Comparison of ENCODE assay signal across 33 cellular contexts in the genomic region with DNA sequence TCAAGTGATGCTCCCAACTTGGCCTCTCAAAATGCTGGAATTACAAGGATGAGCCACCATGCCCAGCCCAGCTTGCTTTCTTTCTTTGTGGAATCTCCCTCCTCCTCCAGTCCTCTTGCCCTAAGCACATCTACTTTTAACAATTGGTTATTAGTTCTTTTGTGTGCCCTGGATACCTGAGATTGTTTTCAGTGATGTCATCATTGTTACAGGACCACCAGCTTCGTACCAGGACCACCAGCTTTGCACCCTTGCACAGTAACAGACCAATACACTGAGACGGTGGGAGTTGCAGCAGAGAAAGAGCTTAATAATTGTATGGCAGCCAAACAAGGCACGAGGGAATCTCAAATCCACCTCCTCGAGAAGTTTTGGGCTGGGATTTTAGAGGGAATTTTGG.
DNase-seq lines count a peak whose midpoint lies in the region; ATAC-seq, FAIRE-seq and TF ChIP-seq lines count a peak whose summit lies in the region.
"Had no signal": no experiment of that assay in that cellular context is flagged by ENCODE, and none has a peak within 500 bp of the region (broad histone marks: within the 10 kb centered on the region; RNA-seq: fewer than 3 reads in every experiment).

No MANE protein-coding gene starts in this region.

- H2AFZ ChIP-seq in HepG2 (ENCODE audit: low read length), result no peak overlapping the region
- no peak overlapping the region for H2AFZ ChIP-seq in K562 (ENCODE audit: low read depth, low read length)

- H3K4me2 ChIP-seq in HepG2 (ENCODE audit: low read depth, low read length) (no peak overlapping the region), K562 (ENCODE audit: insufficient read depth, low read length) (no peak overlapping the region)
- H3K4me2 ChIP-seq: A549; BLaER1; BLaER1 treated with 17β-estradiol and CSF1 and Interleukin-3, amounts not matched to agents 10 nM and 100 nM had no signal

- POLR2A ChIA-PET in HepG2 (lab: Yijun Ruan, JAX) (no interaction called here), HEK293 (lab: Yijun Ruan, JAX) (no interaction called here), K562 (lab: Yijun Ruan, JAX) (interaction anchor here (1.1 kb wide), 1 partner anchor 14 kb away, joined by 3 read pairs; no protein-coding TSS in a partner anchor)

- no TSS peak for BruUV-seq in HepG2 (replicated peaks; lab: Mats Ljungman, UMichigan)
- no TSS peak for BruUV-seq in K562 (replicated peaks; lab: Mats Ljungman, UMichigan)

- in situ Hi-C loops in HepG2 (cut with HindIII; ENCODE audit: extremely low pct_ligation_motif_present, low pct_unique_long_range_greater_than_20kb) (no loop called here), K562 (cut with MboI) (no loop called here)

- ATAC-seq in HepG2, result no peak
- ATAC-seq in right lobe of liver, result no peak
- ATAC-seq in K562, result no peak
- ATAC-seq: A549; CD8-positive, alpha-beta T cell had no signal

- H3K4me3 ChIP-seq in HepG2 (replicated peaks in 1 of 3; ENCODE audit: insufficient read depth in 1 of 3, low read depth in 2 of 3, low read length in 3 of 3) (no peak overlapping the region), right lobe of liver (no peak overlapping the region), HEK293 (ENCODE audit: low read depth, low read length) (no peak overlapping the region), K562 (no peak overlapping the region)
- H3K4me3 ChIP-seq: A549; BLaER1; BLaER1 treated with 17β-estradiol and CSF1 and Interleukin-3, amounts not matched to agents 10 nM and 100 nM had no signal

- H3K9me1 ChIP-seq in K562 (ENCODE audit: control insufficient read depth, insufficient read depth, low read length), result peaks cover 3% of the 10 kb centered on the region

- H3K27me3 ChIP-seq in HepG2 (ENCODE audit: control insufficient read depth in 1 of 2, insufficient read depth in 2 of 2, low read length in 2 of 2) (peaks cover 0 to 7% of the 10 kb centered on the region in 2 experiments; a peak in 2 of 5 replicates), right lobe of liver (no peaks in the 10 kb centered on the region), K562 (ENCODE audit: control insufficient read depth in 2 of 2, insufficient read depth in 2 of 2, low read length in 2 of 2) (peaks cover 8 to 26% of the 10 kb centered on the region in 2 experiments; a peak in 4 of 5 replicates)
- H3K27me3 ChIP-seq: BE2C; BLaER1; BLaER1 treated with 17β-estradiol and CSF1 and Interleukin-3, amounts not matched to agents 10 nM and 100 nM had no signal

- TF ChIP-seq POLR2A in HepG2 (IDR thresholded peaks at IDR 0.05; ENCODE audit: insufficient read depth in 1 of 2, low read depth in 2 of 2, low read length in 2 of 2) (no peak), right lobe of liver (IDR thresholded peaks at IDR 0.05) (no peak), K562 (conservative IDR thresholded peaks at IDR 0.05) (no peak)

- H3K9ac ChIP-seq in HepG2 (ENCODE audit: insufficient read depth, low read depth, low read length), result no peak overlapping the region
- H3K9ac ChIP-seq in K562 (ENCODE audit: insufficient read depth in 1 of 2, low read depth in 2 of 2, low read length in 2 of 2), result no peak overlapping the region
- H3K9ac ChIP-seq: BLaER1; BLaER1 treated with 17β-estradiol and CSF1 and Interleukin-3, amounts not matched to agents 10 nM and 100 nM had no signal

- H3K79me2 ChIP-seq in HepG2 (ENCODE audit: insufficient read depth, low read length) (no peaks in the 10 kb centered on the region), K562 (ENCODE audit: control insufficient read depth, insufficient read depth, low read length) (no peaks in the 10 kb centered on the region)

- H3K27ac ChIP-seq in HepG2 (ENCODE audit: extremely low read length, insufficient read depth, low read length) (no peak overlapping the region), right lobe of liver (no peak overlapping the region), HEK293 (ENCODE audit: extremely low read depth, low read depth, low read length) (no peak overlapping the region), K562 (ENCODE audit: extremely low read depth, low read depth, low read length) (no peak overlapping the region)
- H3K27ac ChIP-seq: 22Rv1; A549; BLaER1; BLaER1 treated with 17β-estradiol and CSF1 and Interleukin-3, amounts not matched to agents 10 nM and 100 nM; C4-2B had no signal

- FAIRE-seq in HepG2 (lab: Jason Lieb, UNC), result no peak
- no peak for FAIRE-seq in K562 (lab: Jason Lieb, UNC)
- FAIRE-seq: A204.1, A549, D721Med had no signal

- TF ChIP-seq RAD21 in HepG2 (CRISPR knock-in tag; IDR thresholded peaks at IDR 0.05) (no peak), K562 (CRISPR knock-in tag; conservative IDR thresholded peaks at IDR 0.05 in 1 of 2, IDR thresholded peaks at IDR 0.05 in 1 of 2) (no peak)

- DNase-seq in HepG2 (ENCODE audit: low spot score), result no peak
- no peak for DNase-seq in right lobe of liver
- no peak for DNase-seq in K562 (ENCODE audit: extremely low read depth in 1 of 4, low spot score in 3 of 4)
- no peak for DNase-seq in NCI-H1694 treated with DMSO at 0.1 percent for 48 hours (lab: John Stamatoyannopoulos, UW)
- DNase-seq in OCI-M1 (lab: John Stamatoyannopoulos, UW), result no peak
- DNase-seq: 8988T; ACHN; AML-193; BE2C; C1 segment of cervical spinal cord; Caco-2; Calu3; CD4-positive, alpha-beta memory T cell; CD4-positive, alpha-beta T cell; CD4-positive, CD25-positive, alpha-beta regulatory T cell; CD8-positive, alpha-beta memory T cell; CD8-positive, alpha-beta T cell; COR-L47; DMS 273 treated with DMSO at 0.1 percent for 48 hours; DMS153; DMS53; DMS79; DMS79 treated with DMSO at 0.1 percent for 48 hours; DND-41; EL had no signal

- no peak for TF ChIP-seq CTCF in HepG2 (CRISPR knock-in tag; IDR thresholded peaks at IDR 0.05)
- no peak for TF ChIP-seq CTCF in right lobe of liver (IDR thresholded peaks at IDR 0.05)
- TF ChIP-seq CTCF in HEK293 (tag by site-specific recombination; IDR thresholded peaks at IDR 0.05), result no peak
- TF ChIP-seq CTCF in K562 (IDR thresholded peaks at IDR 0.05 in 2 of 3, conservative IDR thresholded peaks at IDR 0.05 in 1 of 3; ENCODE audit: insufficient read depth in 2 of 3, low read depth in 1 of 3, low read length in 3 of 3), result no peak

- WGBS in HepG2 (ENCODE audit: low lambda C conversion rate), result 19% methylated on average over 4 of the region's 4 CpGs
- 59% methylated on average over 4 of the region's 4 CpGs for WGBS in right lobe of liver (ENCODE audit: insufficient coverage, low coverage, low lambda C conversion rate, missing lambda C conversion rate)
- 1% methylated on average over 4 of the region's 4 CpGs for WGBS in K562 (ENCODE audit: insufficient coverage, low coverage, missing lambda C conversion rate)

- no peaks in the 10 kb centered on the region for H3K9me3 ChIP-seq in HepG2 (ENCODE audit: low read length)
- no peaks in the 10 kb centered on the region for H3K9me3 ChIP-seq in right lobe of liver
- H3K9me3 ChIP-seq in HEK293 (ENCODE audit: control insufficient read depth, insufficient read depth, low read depth, low read length), result no peaks in the 10 kb centered on the region
- no peaks in the 10 kb centered on the region for H3K9me3 ChIP-seq in K562 (replicated peaks; ENCODE audit: control insufficient read depth, insufficient read depth, low read depth, low read length)
- H3K9me3 ChIP-seq: A549; BE2C; BLaER1; BLaER1 treated with 17β-estradiol and CSF1 and Interleukin-3, amounts not matched to agents 10 nM and 100 nM had no signal

- TF ChIP-seq EP300 in HepG2 (IDR thresholded peaks at IDR 0.05; ENCODE audit: low read depth in 2 of 2, low read length in 2 of 2) (no peak), HepG2 (CRISPR knock-in tag; IDR thresholded peaks at IDR 0.05; ENCODE audit: borderline replicate concordance) (no peak), K562 (IDR thresholded peaks at IDR 0.05; ENCODE audit: low read length) (no peak)

- no peaks in the 10 kb centered on the region for H3K36me3 ChIP-seq in HepG2 (replicated peaks in 1 of 2; ENCODE audit: control insufficient read depth in 1 of 2, insufficient read depth in 2 of 2, low read length in 2 of 2)
- no peaks in the 10 kb centered on the region for H3K36me3 ChIP-seq in right lobe of liver
- H3K36me3 ChIP-seq in HEK293 (ENCODE audit: control insufficient read depth in 2 of 2, insufficient read depth in 1 of 2, low read length in 2 of 2), result no peaks in the 10 kb centered on the region
- no peaks in the 10 kb centered on the region for H3K36me3 ChIP-seq in K562 (ENCODE audit: control insufficient read depth, insufficient read depth, low read length)
- H3K36me3 ChIP-seq: BE2C; BLaER1; BLaER1 treated with 17β-estradiol and CSF1 and Interleukin-3, amounts not matched to agents 10 nM and 100 nM had no signal

- CTCF ChIA-PET in HepG2 (lab: Yijun Ruan, JAX; ENCODE audit: low intra/inter-chr PET ratio, low total read pairs), result no interaction called here
- CTCF ChIA-PET in HEK293 (lab: Yijun Ruan, JAX), result interaction anchor here (0.5 to 1.0 kb wide), 2 partner anchors 164 to 1596 kb away, joined by 4 to 5 read pairs; no protein-coding TSS in a partner anchor
- CTCF ChIA-PET in K562 (lab: Yijun Ruan, JAX; ENCODE audit: low intra/inter-chr PET ratio), result no interaction called here

- H4K20me1 ChIP-seq in HepG2 (ENCODE audit: insufficient read depth, low read length) (no peaks in the 10 kb centered on the region), K562 (replicated peaks; ENCODE audit: control insufficient read depth, insufficient read depth, low read length) (no peaks in the 10 kb centered on the region)
- H4K20me1 ChIP-seq: BLaER1; BLaER1 treated with 17β-estradiol and CSF1 and Interleukin-3, amounts not matched to agents 10 nM and 100 nM had no signal

- intact Hi-C loops in HepG2 (cut with micrococcal nuclease; ENCODE audit: unreplicated experiment) (no loop called here), right lobe of liver (cut with DNase I) (no loop called here), K562 (cut with micrococcal nuclease) (no loop called here)

- H3K4me1 ChIP-seq in HepG2 (ENCODE audit: insufficient read depth, low read length) (peaks cover 9% of the 10 kb centered on the region; the same call in 1 of the 2 replicates), right lobe of liver (no peaks in the 10 kb centered on the region), HEK293 (ENCODE audit: control insufficient read depth, insufficient read depth, low read length) (peaks cover 10% of the 10 kb centered on the region), K562 (replicated peaks in 1 of 2; ENCODE audit: control insufficient read depth in 2 of 2, insufficient read depth in 2 of 2, low read length in 2 of 2) (no peaks in the 10 kb centered on the region)
- H3K4me1 ChIP-seq: A549; BLaER1; BLaER1 treated with 17β-estradiol and CSF1 and Interleukin-3, amounts not matched to agents 10 nM and 100 nM; Caco-2 had no signal

TF ChIP-seq in HepG2, 621 proteins besides CTCF, POLR2A, EP300 and RAD21 (continues in another document):
- TF ChIP-seq HNF4A (CRISPR knock-in tag; IDR thresholded peaks at IDR 0.05), result no peak

TF ChIP-seq in K562, 482 proteins besides CTCF, POLR2A, EP300 and RAD21 (continues in another document):
- no peak for TF ChIP-seq CREM (IDR thresholded peaks at IDR 0.05; ENCODE audit: low read depth)
